16 cellular contexts compared by ENCODE assay signal in genomic region chr10:124538669-124539068, GRCh38.
DNase-seq lines count a peak whose midpoint lies in the region; ATAC-seq, FAIRE-seq and TF ChIP-seq lines count a peak whose summit lies in the region.
"Had no signal": no experiment of that assay in that cellular context is flagged by ENCODE, and none has a peak within 500 bp of the region (broad histone marks: within the 10 kb centered on the region; RNA-seq: fewer than 3 reads in every experiment).

No MANE protein-coding gene starts in this region.

- H3K9me3 Mint-ChIP-seq in stimulated activated naive B cell treated with anti-CD40 and anti-IgM and Interleukin-4, amounts not matched to agents 10 μg/mL and 1 μg/mL and 100 μg/mL, for 72 hours: no peaks in the 10 kb centered on the region
- H3K9me3 Mint-ChIP-seq: CD4-positive, alpha-beta memory T cell had no signal

- no peaks in the 10 kb centered on the region for H3F3A ChIP-seq in OCI-LY1 (ENCODE audit: insufficient read depth, low read length)

- no peak overlapping the region for H2AFZ ChIP-seq in OCI-LY1 (ENCODE audit: low read length)

- no peaks in the 10 kb centered on the region for H4K20me1 ChIP-seq in OCI-LY1 (ENCODE audit: insufficient read depth, low read length)

- H3K4me3 Mint-ChIP-seq in stimulated activated naive B cell treated with anti-CD40 and anti-IgM and Interleukin-4, amounts not matched to agents 10 μg/mL and 1 μg/mL and 100 μg/mL, for 72 hours: no peak overlapping the region
- H3K4me3 Mint-ChIP-seq: CD4-positive, alpha-beta memory T cell had no signal

- H3K27ac ChIP-seq in left ventricle myocardium inferior (replicated peaks): peak overlapping the region; percentile 33
- peak overlapping the region; percentile 89 for H3K27ac ChIP-seq in OCI-LY1 (ENCODE audit: low read depth, low read length, poor library complexity, severe bottlenecking)
- no peak overlapping the region for H3K27ac ChIP-seq in kidney (ENCODE audit: low read depth in 2 of 2, low read length in 2 of 2)
- H3K27ac ChIP-seq in dorsolateral prefrontal cortex: peak overlapping the region in 3 of 59 donors; percentile 27 to 44 (median 27)
- H3K27ac ChIP-seq: 22Rv1, C4-2B had no signal

- H3K4me2 ChIP-seq in OCI-LY1 (ENCODE audit: low read length): peak overlapping the region; percentile 18; the same call in 1 of the 2 replicates

- H3K9me3 ChIP-seq in left ventricle myocardium inferior (replicated peaks) (no peaks in the 10 kb centered on the region), OCI-LY1 (ENCODE audit: low read length) (no peaks in the 10 kb centered on the region), kidney (ENCODE audit: control insufficient read depth in 1 of 2, low read length in 2 of 2) (no peaks in the 10 kb centered on the region)
- H3K9me3 ChIP-seq: HAP-1 had no signal

- intact Hi-C loops in left ventricle myocardium inferior (cut with micrococcal nuclease): loop anchor here (10.0 kb wide), 1 partner anchor 286 kb away; no protein-coding TSS in a partner anchor
- intact Hi-C loops in left cardiac atrium (cut with DNase I): no loop called here
- intact Hi-C loops in kidney (cut with DNase I): loop anchor here (10.0 kb wide), 1 partner anchor 206 kb away; the partner anchor contains the start of gene FAM53B
- intact Hi-C loops in dorsolateral prefrontal cortex (cut with DNase I): loop anchor here (5.0 to 10.0 kb wide), 2 partner anchors 79 to 266 kb away; partner anchors contain the start of gene ABRAXAS2 (in 1 of the 2)

- no peak for FAIRE-seq in kidney (lab: Jason Lieb, UNC)
- FAIRE-seq: GM12892, H1 had no signal

- H3K79me2 ChIP-seq in OCI-LY1 (ENCODE audit: insufficient read depth, low read length): no peaks in the 10 kb centered on the region

- H3K27ac Mint-ChIP-seq in stimulated activated naive B cell treated with anti-CD40 and anti-IgM and Interleukin-4, amounts not matched to agents 10 μg/mL and 1 μg/mL and 100 μg/mL, for 72 hours: peak overlapping the region; percentile 47
- H3K27ac Mint-ChIP-seq: CD4-positive, alpha-beta memory T cell had no signal

- no peak for TF ChIP-seq CTCF in left ventricle myocardium inferior (IDR thresholded peaks at IDR 0.05; ENCODE audit: borderline replicate concordance)
- no peak for TF ChIP-seq CTCF in OCI-LY1 (IDR thresholded peaks at IDR 0.05; ENCODE audit: low read length)
- TF ChIP-seq CTCF in kidney (IDR thresholded peaks at IDR 0.05; ENCODE audit: borderline replicate concordance, extremely low read depth, insufficient read depth): no peak
- TF ChIP-seq CTCF in dorsolateral prefrontal cortex (IDR thresholded peaks at IDR 0.05 in 54 of 56, conservative IDR thresholded peaks at IDR 0.05 in 2 of 56; ENCODE audit: low read depth in 1 of 56, partially characterized antibody in 56 of 56): no peak

- H3K9me2 ChIP-seq in OCI-LY1 (ENCODE audit: low read depth, low read length): no peaks in the 10 kb centered on the region

- no peak for ATAC-seq in left cardiac atrium
- ATAC-seq in stimulated activated naive B cell treated with anti-CD40 and anti-IgM and Interleukin-4, amounts not matched to agents 10 μg/mL and 1 μg/mL and 100 μg/mL, for 72 hours (replicated peaks): no peak

- no peaks in the 10 kb centered on the region for H3K36me3 Mint-ChIP-seq in stimulated activated naive B cell treated with anti-CD40 and anti-IgM and Interleukin-4, amounts not matched to agents 10 μg/mL and 1 μg/mL and 100 μg/mL, for 72 hours
- H3K36me3 Mint-ChIP-seq: CD4-positive, alpha-beta memory T cell had no signal

- peak overlapping the region; percentile 41; the same call in 1 of the 2 replicates for H3K9ac ChIP-seq in OCI-LY1 (ENCODE audit: low read length)
- H3K9ac ChIP-seq in kidney (ENCODE audit: low read length in 2 of 2): no peak overlapping the region

- H3K27me3 Mint-ChIP-seq in stimulated activated naive B cell treated with anti-CD40 and anti-IgM and Interleukin-4, amounts not matched to agents 10 μg/mL and 1 μg/mL and 100 μg/mL, for 72 hours: no peaks in the 10 kb centered on the region
- H3K27me3 Mint-ChIP-seq: CD4-positive, alpha-beta memory T cell had no signal

- H3K4me1 Mint-ChIP-seq in stimulated activated naive B cell treated with anti-CD40 and anti-IgM and Interleukin-4, amounts not matched to agents 10 μg/mL and 1 μg/mL and 100 μg/mL, for 72 hours: peaks cover 45 to 91% of the 10 kb centered on the region in 2 donors
- H3K4me1 Mint-ChIP-seq: CD4-positive, alpha-beta memory T cell had no signal

- H3K4me3 ChIP-seq in left ventricle myocardium inferior: no peak overlapping the region
- H3K4me3 ChIP-seq in OCI-LY1 (ENCODE audit: low read depth, low read length, poor library complexity, severe bottlenecking): no peak overlapping the region
- H3K4me3 ChIP-seq in kidney (ENCODE audit: low read length in 2 of 2): no peak overlapping the region
- no peak overlapping the region for H3K4me3 ChIP-seq in dorsolateral prefrontal cortex
- H3K4me3 ChIP-seq: HAP-1 had no signal

- peaks cover 23% of the 10 kb centered on the region for H3K4me1 ChIP-seq in left ventricle myocardium inferior
- H3K4me1 ChIP-seq in OCI-LY1 (ENCODE audit: insufficient read depth, low read length, severe bottlenecking): peaks cover 80% of the 10 kb centered on the region
- peaks cover 0 to 5% of the 10 kb centered on the region in 2 donors for H3K4me1 ChIP-seq in kidney (ENCODE audit: control insufficient read depth in 1 of 2, insufficient read depth in 1 of 2, low read depth in 1 of 2, low read length in 2 of 2)
- H3K4me1 ChIP-seq: HAP-1 had no signal

- no peaks in the 10 kb centered on the region for H3K36me3 ChIP-seq in left ventricle myocardium inferior
- no peaks in the 10 kb centered on the region for H3K36me3 ChIP-seq in OCI-LY1 (ENCODE audit: insufficient read depth, low read length)
- H3K36me3 ChIP-seq in kidney (ENCODE audit: control insufficient read depth in 1 of 2, insufficient read depth in 2 of 2, low read length in 2 of 2): no peaks in the 10 kb centered on the region
- H3K36me3 ChIP-seq: HAP-1 had no signal

- DNase-seq in left ventricle myocardium inferior: no peak
- DNase-seq in left cardiac atrium: no peak
- DNase-seq in kidney: peak; percentile 32
- DNase-seq in stimulated activated naive B cell treated with anti-CD40 and anti-IgM and Interleukin-4, amounts not matched to agents 10 μg/mL and 1 μg/mL and 100 μg/mL, for 72 hours: no peak
- DNase-seq in SHP77 treated with DMSO at 0.1 percent for 48 hours (lab: John Stamatoyannopoulos, UW): no peak
- no peak for DNase-seq in mucosa of gallbladder (ENCODE audit: low spot score)
- no peak for DNase-seq in dorsolateral prefrontal cortex
- DNase-seq: CD4-positive, alpha-beta memory T cell; DMS79 treated with DMSO at 0.1 percent for 48 hours; GDM1 had no signal

- no peaks in the 10 kb centered on the region for H3K27me3 ChIP-seq in left ventricle myocardium inferior (ENCODE audit: low read depth)
- no peaks in the 10 kb centered on the region for H3K27me3 ChIP-seq in OCI-LY1 (ENCODE audit: insufficient read depth, low read length)
- H3K27me3 ChIP-seq in dorsolateral prefrontal cortex: no peaks in the 10 kb centered on the region

Comparison
In these comparisons a context has a peak if more than half of its experiments do, and no peak if none do; other contexts are left out.
1. intact Hi-C loops: an anchor here in left ventricle myocardium inferior (10.0 kb wide), kidney (10.0 kb wide) and dorsolateral prefrontal cortex (5.0 to 10.0 kb wide); none called in left cardiac atrium.
2. H3K27ac ChIP-seq: peak in left ventricle myocardium inferior (single experiment) and OCI-LY1 (single experiment); none in kidney (0 of 2).